ENCODE assay signal across 15 cellular contexts in the genomic region with DNA sequence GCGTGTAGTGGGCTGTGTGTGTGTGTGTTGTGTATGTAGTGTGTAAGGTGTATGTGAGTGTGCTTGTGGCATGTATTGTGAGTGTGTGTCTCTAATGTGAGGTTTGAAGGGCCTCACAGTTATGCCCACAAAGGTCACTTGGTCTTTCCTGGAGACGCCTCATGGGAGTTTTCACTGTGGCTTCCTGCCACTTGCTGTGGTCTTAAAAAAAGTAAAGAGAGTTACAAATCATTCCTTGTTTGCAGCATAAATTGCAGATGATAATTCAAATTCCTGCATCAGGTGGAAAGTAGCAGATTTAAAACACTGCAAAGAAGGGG.
DNase-seq lines count a peak whose midpoint lies in the region; ATAC-seq, FAIRE-seq and TF ChIP-seq lines count a peak whose summit lies in the region.
"Had no signal": no experiment of that assay in that cellular context is flagged by ENCODE, and none has a peak within 500 bp of the region (broad histone marks: within the 10 kb centered on the region; RNA-seq: fewer than 3 reads in every experiment).

No MANE protein-coding gene starts in this region.

- H3K23ac ChIP-seq in H1 (ENCODE audit: insufficient read length): no peak overlapping the region

- TF ChIP-seq CTCF in H1 (IDR thresholded peaks at IDR 0.05; ENCODE audit: control extremely low read depth in 1 of 3, insufficient read depth in 1 of 3, low read depth in 1 of 3, low read length in 3 of 3): no peak

- FAIRE-seq in H1 (lab: Jason Lieb, UNC): no peak
- FAIRE-seq: A549, GM19239 had no signal

- H2BK15ac ChIP-seq in H1 (ENCODE audit: low read length): 0 out of 2 replicates have a peak overlapping the region, but pooled peaks have one; percentile 75

- H3K79me1 ChIP-seq in H1 (ENCODE audit: low read depth, low read length): no peaks in the 10 kb centered on the region

- no peak overlapping the region for H3K18ac ChIP-seq in H1 (ENCODE audit: extremely low read depth, low read length)

- peak overlapping the region; percentile 34 for H3K56ac ChIP-seq in H1 (replicated peaks; ENCODE audit: insufficient read length, low read depth, low read length)

- no peak overlapping the region for H2BK20ac ChIP-seq in H1 (ENCODE audit: low read length)

- 84% methylated on average over 2 of the region's 2 CpGs; no CpG with 5 or more reads in 1 of the 2 experiments for WGBS in H1 (ENCODE audit: extremely low coverage in 1 of 2, insufficient coverage in 1 of 2, insufficient read length in 1 of 2, insufficient replicate concordance in 2 of 2, low coverage in 1 of 2, low lambda C conversion rate in 2 of 2, missing lambda C conversion rate in 1 of 2), 2 experiments

- H3K4me3 Mint-ChIP-seq in natural killer cell treated with Interleukin-12 subunit alpha and Interleukin-12 subunit beta and Interleukin-15 and Interleukin-18, amount 100 ng/mL, for 72 hours: peak overlapping the region; percentile 4
- no peak overlapping the region for H3K4me3 Mint-ChIP-seq in naive thymus-derived CD8-positive, alpha-beta T cell
- H3K4me3 Mint-ChIP-seq: CD8-positive, alpha-beta memory T cell had no signal

- H3K36me3 ChIP-seq in BLaER1: no peaks in the 10 kb centered on the region
- H3K36me3 ChIP-seq in BLaER1 treated with 17β-estradiol and CSF1 and Interleukin-3, amounts not matched to agents 10 nM and 100 nM: 0 out of 22 replicates have a peak, but pooled peaks cover 0 to 3% (median 0%) of the 10 kb centered on the region in 11 experiments
- H3K36me3 ChIP-seq in H1 (ENCODE audit: control insufficient read depth in 2 of 4, insufficient read depth in 4 of 4, low read length in 3 of 4): no peaks in the 10 kb centered on the region
- H3K36me3 ChIP-seq: BE2C had no signal

- H3K23me2 ChIP-seq in H1 (ENCODE audit: low read depth, low read length): peaks cover 5% of the 10 kb centered on the region; the same call in 1 of the 2 replicates

- no peak overlapping the region for H2BK5ac ChIP-seq in H1 (ENCODE audit: low read depth, low read length)

- no peak overlapping the region for H4K8ac ChIP-seq in H1 (ENCODE audit: extremely low read depth, insufficient read depth, low read length)

- TF ChIP-seq EP300 in H1 (IDR thresholded peaks at IDR 0.05; ENCODE audit: borderline replicate concordance in 1 of 2, low read depth in 2 of 2, low read length in 2 of 2): no peak

- H3K4me1 ChIP-seq in BLaER1 (peaks cover 20% of the 10 kb centered on the region), H1 (replicated peaks in 1 of 4; ENCODE audit: control insufficient read depth in 3 of 4, insufficient read depth in 4 of 4, low read length in 3 of 4) (no peaks in the 10 kb centered on the region)
- peaks cover 14 to 32% (median 26%) of the 10 kb centered on the region in 10 experiments; a peak in 19 of 20 replicates for H3K4me1 ChIP-seq in BLaER1 treated with 17β-estradiol and CSF1 and Interleukin-3, amounts not matched to agents 10 nM and 100 nM
- H3K4me1 ChIP-seq: A549, BE2C, Caco-2 had no signal

- H3K27ac Mint-ChIP-seq in natural killer cell treated with Interleukin-12 subunit alpha and Interleukin-12 subunit beta and Interleukin-15 and Interleukin-18, amount 100 ng/mL, for 72 hours: no peak overlapping the region
- H3K27ac Mint-ChIP-seq in naive thymus-derived CD8-positive, alpha-beta T cell: peak overlapping the region in 1 of 10 donors; percentile 0

- DNase-seq in H1 (ENCODE audit: low read depth in 1 of 2, low spot score in 2 of 2) (no peak), GOT3 (lab: John Stamatoyannopoulos, UW) (no peak)
- no peak for DNase-seq in natural killer cell treated with Interleukin-12 subunit alpha and Interleukin-12 subunit beta and Interleukin-15 and Interleukin-18, amount 100 ng/mL, for 72 hours (ENCODE audit: low spot score)
- DNase-seq in activated T-cell treated with anti-CD3 and anti-CD28 coated beads, Interleukin-2, amount 50 U/mL, for 48 hours: no peak
- no peak for DNase-seq in naive thymus-derived CD8-positive, alpha-beta T cell
- DNase-seq: BE2C; Caco-2; CD8-positive, alpha-beta memory T cell; DND-41; GDM1 had no signal

- peak overlapping the region; percentile 17 for H4K91ac ChIP-seq in H1 (replicated peaks; ENCODE audit: insufficient read length, low read length)

- no peaks in the 10 kb centered on the region for H3K9me3 Mint-ChIP-seq in natural killer cell treated with Interleukin-12 subunit alpha and Interleukin-12 subunit beta and Interleukin-15 and Interleukin-18, amount 100 ng/mL, for 72 hours
- H3K9me3 Mint-ChIP-seq in naive thymus-derived CD8-positive, alpha-beta T cell: no peaks in the 10 kb centered on the region
- H3K9me3 Mint-ChIP-seq: CD8-positive, alpha-beta memory T cell had no signal

- H3K4me1 Mint-ChIP-seq in natural killer cell treated with Interleukin-12 subunit alpha and Interleukin-12 subunit beta and Interleukin-15 and Interleukin-18, amount 100 ng/mL, for 72 hours (ENCODE audit: low read depth in 2 of 2): peaks cover 17 to 18% of the 10 kb centered on the region in 2 donors
- H3K4me1 Mint-ChIP-seq in naive thymus-derived CD8-positive, alpha-beta T cell: peaks cover 4 to 15% (median 6%) of the 10 kb centered on the region in 4 donors

- peak overlapping the region; percentile 96; the same call in 1 of the 2 replicates for H2AK5ac ChIP-seq in H1 (ENCODE audit: low read depth, low read length)

- no peaks in the 10 kb centered on the region for H4K20me1 ChIP-seq in BLaER1
- no peaks in the 10 kb centered on the region for H4K20me1 ChIP-seq in BLaER1 treated with 17β-estradiol and CSF1 and Interleukin-3, amounts not matched to agents 10 nM and 100 nM
- peaks cover 0 to 5% of the 10 kb centered on the region in 2 experiments for H4K20me1 ChIP-seq in H1 (replicated peaks in 1 of 2; ENCODE audit: control insufficient read depth in 1 of 2, insufficient read depth in 2 of 2, low read length in 2 of 2)

- H3K14ac ChIP-seq in H1 (ENCODE audit: insufficient read length): no peak overlapping the region

- H3K27me3 ChIP-seq in BLaER1: no peaks in the 10 kb centered on the region
- no peaks in the 10 kb centered on the region for H3K27me3 ChIP-seq in BLaER1 treated with 17β-estradiol and CSF1 and Interleukin-3, amounts not matched to agents 10 nM and 100 nM
- no peaks in the 10 kb centered on the region for H3K27me3 ChIP-seq in H1 (replicated peaks in 1 of 4; ENCODE audit: control insufficient read depth in 3 of 4, extremely low read depth in 1 of 4, insufficient read depth in 3 of 4, low read length in 3 of 4)
- H3K27me3 ChIP-seq: BE2C had no signal

- H3K27ac ChIP-seq in BLaER1 (no peak overlapping the region), H1 (ENCODE audit: low read depth, low read length) (no peak overlapping the region)
- no peak overlapping the region for H3K27ac ChIP-seq in BLaER1 treated with 17β-estradiol and CSF1 and Interleukin-3, amounts not matched to agents 10 nM and 100 nM
- H3K27ac ChIP-seq: A549 had no signal

- CTCF ChIA-PET in H1 (lab: Charles Lee; ENCODE audit: partially characterized antibody): interaction anchor here (0.8 to 5.6 kb wide), 2 partner anchors 8 to 34 kb away, joined by 3 to 37 read pairs; no protein-coding TSS in a partner anchor

- H2AFZ ChIP-seq in H1 (ENCODE audit: low read length): no peak overlapping the region

- H3K27me3 Mint-ChIP-seq in natural killer cell treated with Interleukin-12 subunit alpha and Interleukin-12 subunit beta and Interleukin-15 and Interleukin-18, amount 100 ng/mL, for 72 hours: peaks cover 4 to 8% of the 10 kb centered on the region in 2 donors
- H3K27me3 Mint-ChIP-seq in naive thymus-derived CD8-positive, alpha-beta T cell: peaks cover 3 to 13% (median 6%) of the 10 kb centered on the region in 5 donors

- H3K9ac ChIP-seq in BLaER1 (no peak overlapping the region), H1 (replicated peaks in 1 of 4; ENCODE audit: extremely low read depth in 1 of 4, low read depth in 3 of 4, low read length in 3 of 4) (no peak overlapping the region)
- H3K9ac ChIP-seq in BLaER1 treated with 17β-estradiol and CSF1 and Interleukin-3, amounts not matched to agents 10 nM and 100 nM: no peak overlapping the region

- no peak overlapping the region for H2BK12ac ChIP-seq in H1 (ENCODE audit: low read depth, low read length)

- H3K4me3 ChIP-seq in BLaER1 (no peak overlapping the region), H1 (ENCODE audit: extremely low read depth in 1 of 4, insufficient read depth in 2 of 4, low read depth in 3 of 4, low read length in 4 of 4) (no peak overlapping the region)
- no peak overlapping the region for H3K4me3 ChIP-seq in BLaER1 treated with 17β-estradiol and CSF1 and Interleukin-3, amounts not matched to agents 10 nM and 100 nM
- H3K4me3 ChIP-seq: A549 had no signal

- TF ChIP-seq POLR2A in H1 (IDR thresholded peaks at IDR 0.05; ENCODE audit: control extremely low read depth in 1 of 2, low read depth in 2 of 2, low read length in 2 of 2): no peak

- H4K5ac ChIP-seq in H1 (ENCODE audit: insufficient read length, low read depth, low read length): no peak overlapping the region

- H2BK120ac ChIP-seq in H1 (replicated peaks; ENCODE audit: low read depth, low read length): no peak overlapping the region

- H3K79me2 ChIP-seq in H1 (ENCODE audit: control insufficient read depth in 1 of 2, insufficient read depth in 2 of 2, low read length in 2 of 2): no peaks in the 10 kb centered on the region

- no peak overlapping the region for H3K4ac ChIP-seq in H1 (replicated peaks; ENCODE audit: insufficient read length, low read depth, low read length)

- TF ChIP-seq RAD21 in H1 (IDR thresholded peaks at IDR 0.05 in 1 of 2, conservative IDR thresholded peaks at IDR 0.05 in 1 of 2; ENCODE audit: low read depth in 2 of 2, low read length in 2 of 2): no peak

- no peak for ATAC-seq in natural killer cell treated with Interleukin-12 subunit alpha and Interleukin-12 subunit beta and Interleukin-15 and Interleukin-18, amount 100 ng/mL, for 72 hours
- ATAC-seq in HG03571 (IDR thresholded peaks at IDR 0.05; ENCODE audit: unreplicated experiment): no peak
- ATAC-seq in naive thymus-derived CD8-positive, alpha-beta T cell: no peak
- ATAC-seq: A549 had no signal

- no peaks in the 10 kb centered on the region for H3K36me3 Mint-ChIP-seq in natural killer cell treated with Interleukin-12 subunit alpha and Interleukin-12 subunit beta and Interleukin-15 and Interleukin-18, amount 100 ng/mL, for 72 hours
- no peaks in the 10 kb centered on the region for H3K36me3 Mint-ChIP-seq in naive thymus-derived CD8-positive, alpha-beta T cell
- H3K36me3 Mint-ChIP-seq: CD8-positive, alpha-beta memory T cell had no signal

- H3K4me2 ChIP-seq in BLaER1 (peak overlapping the region; percentile 44), H1 (ENCODE audit: insufficient read depth in 1 of 2, low read depth in 2 of 2, low read length in 2 of 2) (no peak overlapping the region)
- H3K4me2 ChIP-seq in BLaER1 treated with 17β-estradiol and CSF1 and Interleukin-3, amounts not matched to agents 10 nM and 100 nM: peak overlapping the region in 10 of 11 experiments; percentile 0 to 77 (median 64); a peak in 18 of 22 replicates
- H3K4me2 ChIP-seq: A549 had no signal

- POLR2A ChIA-PET in H1 (lab: Charles Lee; ENCODE audit: partially characterized antibody): interaction anchor here (1.1 kb wide), 1 partner anchor 11 kb away, joined by 3 read pairs; no protein-coding TSS in a partner anchor
- POLR2A ChIA-PET in naive thymus-derived CD8-positive, alpha-beta T cell (lab: Charles Lee): no interaction called here

- H3K9me3 ChIP-seq in BLaER1: peaks cover 5% of the 10 kb centered on the region; the same call in 1 of the 2 replicates
- H3K9me3 ChIP-seq in BLaER1 treated with 17β-estradiol and CSF1 and Interleukin-3, amounts not matched to agents 10 nM and 100 nM (replicated peaks in 1 of 11): peaks cover 3 to 7% (median 4%) of the 10 kb centered on the region in 11 experiments; a peak in 16 of 22 replicates
- 0 out of 4 replicates have a peak, but pooled peaks cover 0 to 3% of the 10 kb centered on the region in 2 experiments for H3K9me3 ChIP-seq in H1 (ENCODE audit: insufficient read depth in 2 of 2, low read depth in 1 of 2, low read length in 1 of 2)
- H3K9me3 ChIP-seq: BE2C, Caco-2 had no signal

Comparison
In these comparisons a context has a peak if more than half of its experiments do, and no peak if none do; other contexts are left out.
1. H3K4me2 ChIP-seq: peak in BLaER1 (single experiment) and BLaER1 treated with 17β-estradiol and CSF1 and Interleukin-3, amounts not matched to agents 10 nM and 100 nM (10 of 11); none in H1 (0 of 2).